ENCODE assay signal across 1 cellular context in genomic region chr4:118888666-118889312, GRCh38.
TF ChIP-seq lines count a peak whose summit lies in the region.

SYNPO2 (plus strand) TSS chr4:118888854; CDS start chr4:118889037, 183 bp downstream.

TF ChIP-seq in HEK293, 187 proteins besides CTCF, POLR2A, EP300 and RAD21 (continued from another document and continues in another):
- no peak for TF ChIP-seq ZNF791 (tag by site-specific recombination; IDR thresholded peaks at IDR 0.05)
- TF ChIP-seq ZNF561 (tag by site-specific recombination; IDR thresholded peaks at IDR 0.05; ENCODE audit: borderline replicate concordance) = peak; percentile 100
- TF ChIP-seq ZNF132 (tag by site-specific recombination; IDR thresholded peaks at IDR 0.05; ENCODE audit: borderline replicate concordance) = no peak
- peak; percentile 64 for TF ChIP-seq TRIM28 (IDR thresholded peaks at IDR 0.05; ENCODE audit: borderline replicate concordance, low read length)
- peak; percentile 31; the same call in 1 of the 2 replicates for TF ChIP-seq ZFHX2 (tag by site-specific recombination; conservative IDR thresholded peaks at IDR 0.05)
- TF ChIP-seq ZNF664 (tag by site-specific recombination; IDR thresholded peaks at IDR 0.05) = no peak
- TF ChIP-seq HOXC10 (CRISPR knock-in tag; IDR thresholded peaks at IDR 0.05) = no peak
- TF ChIP-seq ZBTB20 (tag by site-specific recombination; IDR thresholded peaks at IDR 0.05) = 0 out of 2 replicates have a peak, but pooled peaks have one; percentile 41
- peak; percentile 93 for TF ChIP-seq ZSCAN30 (tag by site-specific recombination; IDR thresholded peaks at IDR 0.05)
- TF ChIP-seq, protein P1, sequence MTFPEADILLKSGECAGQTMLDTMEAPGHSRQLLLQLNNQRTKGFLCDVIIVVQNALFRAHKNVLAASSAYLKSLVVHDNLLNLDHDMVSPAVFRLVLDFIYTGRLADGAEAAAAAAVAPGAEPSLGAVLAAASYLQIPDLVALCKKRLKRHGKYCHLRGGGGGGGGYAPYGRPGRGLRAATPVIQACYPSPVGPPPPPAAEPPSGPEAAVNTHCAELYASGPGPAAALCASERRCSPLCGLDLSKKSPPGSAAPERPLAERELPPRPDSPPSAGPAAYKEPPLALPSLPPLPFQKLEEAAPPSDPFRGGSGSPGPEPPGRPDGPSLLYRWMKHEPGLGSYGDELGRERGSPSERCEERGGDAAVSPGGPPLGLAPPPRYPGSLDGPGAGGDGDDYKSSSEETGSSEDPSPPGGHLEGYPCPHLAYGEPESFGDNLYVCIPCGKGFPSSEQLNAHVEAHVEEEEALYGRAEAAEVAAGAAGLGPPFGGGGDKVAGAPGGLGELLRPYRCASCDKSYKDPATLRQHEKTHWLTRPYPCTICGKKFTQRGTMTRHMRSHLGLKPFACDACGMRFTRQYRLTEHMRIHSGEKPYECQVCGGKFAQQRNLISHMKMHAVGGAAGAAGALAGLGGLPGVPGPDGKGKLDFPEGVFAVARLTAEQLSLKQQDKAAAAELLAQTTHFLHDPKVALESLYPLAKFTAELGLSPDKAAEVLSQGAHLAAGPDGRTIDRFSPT (tag by site-specific recombination; IDR thresholded peaks at IDR 0.05) = peak; percentile 56; the same call in 1 of the 2 replicates
- no peak for TF ChIP-seq ZNF157 (tag by site-specific recombination; IDR thresholded peaks at IDR 0.05)
- no peak for TF ChIP-seq ZSCAN16 (tag by site-specific recombination; IDR thresholded peaks at IDR 0.05)
- TF ChIP-seq ZNF624 (tag by site-specific recombination; IDR thresholded peaks at IDR 0.05) = no peak
- TF ChIP-seq ZNF501 (tag by site-specific recombination; IDR thresholded peaks at IDR 0.05) = peak; percentile 92
- no peak for TF ChIP-seq YY2 (tag by site-specific recombination; IDR thresholded peaks at IDR 0.05)
- TF ChIP-seq, protein P2, sequence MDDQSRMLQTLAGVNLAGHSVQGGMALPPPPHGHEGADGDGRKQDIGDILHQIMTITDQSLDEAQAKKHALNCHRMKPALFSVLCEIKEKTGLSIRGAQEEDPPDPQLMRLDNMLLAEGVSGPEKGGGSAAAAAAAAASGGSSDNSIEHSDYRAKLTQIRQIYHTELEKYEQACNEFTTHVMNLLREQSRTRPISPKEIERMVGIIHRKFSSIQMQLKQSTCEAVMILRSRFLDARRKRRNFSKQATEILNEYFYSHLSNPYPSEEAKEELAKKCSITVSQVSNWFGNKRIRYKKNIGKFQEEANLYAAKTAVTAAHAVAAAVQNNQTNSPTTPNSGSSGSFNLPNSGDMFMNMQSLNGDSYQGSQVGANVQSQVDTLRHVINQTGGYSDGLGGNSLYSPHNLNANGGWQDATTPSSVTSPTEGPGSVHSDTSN (CRISPR knock-in tag; IDR thresholded peaks at IDR 0.05) = no peak
- TF ChIP-seq KLF7 (tag by site-specific recombination; IDR thresholded peaks at IDR 0.05; ENCODE audit: borderline replicate concordance) = peak; percentile 90; the same call in 1 of the 2 replicates
- TF ChIP-seq ZXDB (tag by site-specific recombination; IDR thresholded peaks at IDR 0.05) = peak; percentile 60; the same call in 1 of the 2 replicates
- no peak for TF ChIP-seq ZNF514 (tag by site-specific recombination; IDR thresholded peaks at IDR 0.05)
- TF ChIP-seq ZNF629 (tag by site-specific recombination; IDR thresholded peaks at IDR 0.05) = peak; percentile 95
- 0 out of 2 replicates have a peak, but pooled peaks have one; percentile 42 for TF ChIP-seq IKZF3 (tag by site-specific recombination; IDR thresholded peaks at IDR 0.05)
- no peak for TF ChIP-seq ZNF19 (tag by site-specific recombination; IDR thresholded peaks at IDR 0.05; ENCODE audit: low read depth)
- no peak for TF ChIP-seq ZNF549 (tag by site-specific recombination; IDR thresholded peaks at IDR 0.05)
- no peak for TF ChIP-seq ZNF776 (tag by site-specific recombination; IDR thresholded peaks at IDR 0.05; ENCODE audit: borderline replicate concordance)
- no peak for TF ChIP-seq ZNF280C (tag by site-specific recombination; IDR thresholded peaks at IDR 0.05)
- peak; percentile 64 for TF ChIP-seq ZEB2 (tag by site-specific recombination; IDR thresholded peaks at IDR 0.05)
- TF ChIP-seq ZNF140 (tag by site-specific recombination; IDR thresholded peaks at IDR 0.05) = no peak
- no peak for TF ChIP-seq OVOL3 (tag by site-specific recombination; IDR thresholded peaks at IDR 0.05)
- no peak; the same call in 1 of the 2 replicates for TF ChIP-seq EGR2 (tag by site-specific recombination; IDR thresholded peaks at IDR 0.05; ENCODE audit: low read depth)
- TF ChIP-seq ZSCAN5A (tag by site-specific recombination; IDR thresholded peaks at IDR 0.05) = no peak
- no peak for TF ChIP-seq MEIS1 (CRISPR knock-in tag; IDR thresholded peaks at IDR 0.05; ENCODE audit: borderline replicate concordance)
- no peak for TF ChIP-seq ZNF555 (tag by site-specific recombination; conservative IDR thresholded peaks at IDR 0.05)
- TF ChIP-seq, protein P3, sequence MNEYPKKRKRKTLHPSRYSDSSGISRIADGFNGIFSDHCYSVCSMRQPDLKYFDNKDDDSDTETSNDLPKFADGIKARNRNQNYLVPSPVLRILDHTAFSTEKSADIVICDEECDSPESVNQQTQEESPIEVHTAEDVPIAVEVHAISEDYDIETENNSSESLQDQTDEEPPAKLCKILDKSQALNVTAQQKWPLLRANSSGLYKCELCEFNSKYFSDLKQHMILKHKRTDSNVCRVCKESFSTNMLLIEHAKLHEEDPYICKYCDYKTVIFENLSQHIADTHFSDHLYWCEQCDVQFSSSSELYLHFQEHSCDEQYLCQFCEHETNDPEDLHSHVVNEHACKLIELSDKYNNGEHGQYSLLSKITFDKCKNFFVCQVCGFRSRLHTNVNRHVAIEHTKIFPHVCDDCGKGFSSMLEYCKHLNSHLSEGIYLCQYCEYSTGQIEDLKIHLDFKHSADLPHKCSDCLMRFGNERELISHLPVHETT (tag by site-specific recombination; IDR thresholded peaks at IDR 0.05) = peak; percentile 62
- peak; percentile 95 for TF ChIP-seq PRDM1 (tag by site-specific recombination; IDR thresholded peaks at IDR 0.05)
- no peak for TF ChIP-seq ZNF121 (tag by site-specific recombination; IDR thresholded peaks at IDR 0.05)
- no peak for TF ChIP-seq ZNF175 (tag by site-specific recombination; IDR thresholded peaks at IDR 0.05)
- TF ChIP-seq ZNF707 (tag by site-specific recombination; IDR thresholded peaks at IDR 0.05) = no peak
- no peak for TF ChIP-seq ZNF138 (tag by site-specific recombination; IDR thresholded peaks at IDR 0.05; ENCODE audit: borderline replicate concordance)
- peak; percentile 72 for TF ChIP-seq ZIC2 (tag by site-specific recombination; IDR thresholded peaks at IDR 0.05)
- TF ChIP-seq ZNF747 (tag by site-specific recombination; IDR thresholded peaks at IDR 0.05) = no peak
- TF ChIP-seq ZNF837 (tag by site-specific recombination; IDR thresholded peaks at IDR 0.05) = no peak
- TF ChIP-seq ZNF292 (tag by site-specific recombination; IDR thresholded peaks at IDR 0.05; ENCODE audit: borderline replicate concordance, low read depth) = no peak
- TF ChIP-seq KLF10 (tag by site-specific recombination; IDR thresholded peaks at IDR 0.05) = peak; percentile 84
- TF ChIP-seq HOXA7 (CRISPR knock-in tag; IDR thresholded peaks at IDR 0.05; ENCODE audit: borderline replicate concordance) = no peak
- TF ChIP-seq, protein P4, sequence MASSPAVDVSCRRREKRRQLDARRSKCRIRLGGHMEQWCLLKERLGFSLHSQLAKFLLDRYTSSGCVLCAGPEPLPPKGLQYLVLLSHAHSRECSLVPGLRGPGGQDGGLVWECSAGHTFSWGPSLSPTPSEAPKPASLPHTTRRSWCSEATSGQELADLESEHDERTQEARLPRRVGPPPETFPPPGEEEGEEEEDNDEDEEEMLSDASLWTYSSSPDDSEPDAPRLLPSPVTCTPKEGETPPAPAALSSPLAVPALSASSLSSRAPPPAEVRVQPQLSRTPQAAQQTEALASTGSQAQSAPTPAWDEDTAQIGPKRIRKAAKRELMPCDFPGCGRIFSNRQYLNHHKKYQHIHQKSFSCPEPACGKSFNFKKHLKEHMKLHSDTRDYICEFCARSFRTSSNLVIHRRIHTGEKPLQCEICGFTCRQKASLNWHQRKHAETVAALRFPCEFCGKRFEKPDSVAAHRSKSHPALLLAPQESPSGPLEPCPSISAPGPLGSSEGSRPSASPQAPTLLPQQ (tag by site-specific recombination; IDR thresholded peaks at IDR 0.05) = peak; percentile 51; the same call in 1 of the 2 replicates
- TF ChIP-seq ZNF558 (tag by site-specific recombination; IDR thresholded peaks at IDR 0.05) = no peak
- peak; percentile 56; the same call in 1 of the 2 replicates for TF ChIP-seq PRDM10 (tag by site-specific recombination; IDR thresholded peaks at IDR 0.05)
- TF ChIP-seq, protein P5, sequence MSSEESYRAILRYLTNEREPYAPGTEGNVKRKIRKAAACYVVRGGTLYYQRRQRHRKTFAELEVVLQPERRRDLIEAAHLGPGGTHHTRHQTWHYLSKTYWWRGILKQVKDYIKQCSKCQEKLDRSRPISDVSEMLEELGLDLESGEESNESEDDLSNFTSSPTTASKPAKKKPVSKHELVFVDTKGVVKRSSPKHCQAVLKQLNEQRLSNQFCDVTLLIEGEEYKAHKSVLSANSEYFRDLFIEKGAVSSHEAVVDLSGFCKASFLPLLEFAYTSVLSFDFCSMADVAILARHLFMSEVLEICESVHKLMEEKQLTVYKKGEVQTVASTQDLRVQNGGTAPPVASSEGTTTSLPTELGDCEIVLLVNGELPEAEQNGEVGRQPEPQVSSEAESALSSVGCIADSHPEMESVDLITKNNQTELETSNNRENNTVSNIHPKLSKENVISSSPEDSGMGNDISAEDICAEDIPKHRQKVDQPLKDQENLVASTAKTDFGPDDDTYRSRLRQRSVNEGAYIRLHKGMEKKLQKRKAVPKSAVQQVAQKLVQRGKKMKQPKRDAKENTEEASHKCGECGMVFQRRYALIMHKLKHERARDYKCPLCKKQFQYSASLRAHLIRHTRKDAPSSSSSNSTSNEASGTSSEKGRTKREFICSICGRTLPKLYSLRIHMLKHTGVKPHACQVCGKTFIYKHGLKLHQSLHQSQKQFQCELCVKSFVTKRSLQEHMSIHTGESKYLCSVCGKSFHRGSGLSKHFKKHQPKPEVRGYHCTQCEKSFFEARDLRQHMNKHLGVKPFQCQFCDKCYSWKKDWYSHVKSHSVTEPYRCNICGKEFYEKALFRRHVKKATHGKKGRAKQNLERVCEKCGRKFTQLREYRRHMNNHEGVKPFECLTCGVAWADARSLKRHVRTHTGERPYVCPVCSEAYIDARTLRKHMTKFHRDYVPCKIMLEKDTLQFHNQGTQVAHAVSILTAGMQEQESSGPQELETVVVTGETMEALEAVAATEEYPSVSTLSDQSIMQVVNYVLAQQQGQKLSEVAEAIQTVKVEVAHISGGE (tag by site-specific recombination; conservative IDR thresholded peaks at IDR 0.05; ENCODE audit: low read depth) = 0 out of 2 replicates have a peak, but pooled peaks have one; percentile 25
